In genomic region chr1:21625390-21626190, GRCh38 we compare ENCODE assay signal across 28 cellular contexts. TPM values are rescaled to one million over a fixed set of nuclear protein-coding genes. Genes with fewer than 3 reads are reported as not detected.
DNase-seq lines count a peak whose midpoint lies in the region; ATAC-seq, FAIRE-seq and TF ChIP-seq lines count a peak whose summit lies in the region.
"Had no signal": no experiment of that assay in that cellular context is flagged by ENCODE, and none has a peak within 500 bp of the region (broad histone marks: within the 10 kb centered on the region; RNA-seq: fewer than 3 reads in every experiment).

No MANE protein-coding gene starts in this region.

- DNase-seq in Jurkat, Clone E6-1 (ENCODE audit: low read depth, low spot score), result peak; percentile 98
- DNase-seq in PC-3 (no peak), HepG2 (ENCODE audit: low spot score) (no peak), thyroid gland (no peak), NCI-H146 (lab: John Stamatoyannopoulos, UW) (no peak), transverse colon (no peak)
- DNase-seq: activated CD4-positive, alpha-beta T cell treated with anti-CD3 and anti-CD28 coated beads for 1 hour; activated CD8-positive, alpha-beta T cell treated with anti-CD3 and anti-CD28 coated beads for 36 hours; activated naive CD4-positive, alpha-beta T cell treated with anti-CD3 and anti-CD28 coated beads, Interleukin-2, amount 10 ng/mL, durations not matched to agents 7 days and 5 days; COR-L47; DND-41; esophagus squamous epithelium; foreskin keratinocyte; GF-D8; heart left ventricle; HFFc6; islet precursor cell; NCI-H526; SHP77 treated with DMSO at 0.1 percent for 48 hours; stimulated activated CD4-positive, alpha-beta T cell treated with anti-CD3 and anti-CD28 coated beads, Interleukin-1b, Interleukin-23, amount 100 ng/mL, for 48 hours; stimulated activated naive CD8-positive, alpha-beta T cell treated with anti-CD3 and anti-CD28 coated beads, Interleukin-15, Interleukin-2, amounts not matched to agents 100 U/mL and 50 U/mL, for 24 hours had no signal

- CTCF ChIA-PET in PC-3 (lab: Charles Lee) (interaction anchor here (0.5 kb wide), 1 partner anchor 338 kb away, joined by 5 read pairs; no protein-coding TSS in a partner anchor), HepG2 (lab: Yijun Ruan, JAX; ENCODE audit: low intra/inter-chr PET ratio, low total read pairs) (no interaction called here)

- H3K27ac ChIP-seq in PC-3 (ENCODE audit: low read length) (peak overlapping the region; percentile 92), HepG2 (ENCODE audit: extremely low read length, insufficient read depth, low read length) (no peak overlapping the region), thyroid gland (peak overlapping the region; percentile 60 to 87 (median 72)), transverse colon (no peak overlapping the region)
- H3K27ac ChIP-seq: BLaER1 treated with 17β-estradiol and CSF1 and Interleukin-3, amounts not matched to agents 10 nM and 100 nM; foreskin keratinocyte; heart left ventricle; neural progenitor cell had no signal

- no TSS peak for BruUV-seq in PC-3 (replicated peaks; lab: Mats Ljungman, UMichigan)
- BruUV-seq in HepG2 (replicated peaks; lab: Mats Ljungman, UMichigan), result TSS peak; percentile 48

- no peaks in the 10 kb centered on the region for H3F3A ChIP-seq in PC-3 (ENCODE audit: low read length, unreplicated experiment)

- intact Hi-C loops in PC-3 (cut with micrococcal nuclease), result no loop called here
- intact Hi-C loops in HepG2 (cut with micrococcal nuclease; ENCODE audit: unreplicated experiment), result no loop called here
- intact Hi-C loops in thyroid gland (cut with DNase I), result no loop called here
- intact Hi-C loops in transverse colon (cut with DNase I; ENCODE audit: low total_unique reads), result no loop called here

- H3K4me2 ChIP-seq in PC-3 (ENCODE audit: low read length) (no peak overlapping the region), HepG2 (ENCODE audit: low read depth, low read length) (no peak overlapping the region)
- H3K4me2 ChIP-seq: BLaER1 treated with 17β-estradiol and CSF1 and Interleukin-3, amounts not matched to agents 10 nM and 100 nM; GM23338; neural progenitor cell had no signal

- WGBS in HepG2 (ENCODE audit: low lambda C conversion rate), result 88% methylated on average over 7 of the region's 13 CpGs
- WGBS in thyroid gland, 2 donors, result 78 to 79% methylated on average over 11 to 13 of the region's 13 CpGs
- WGBS in transverse colon (ENCODE audit: low coverage in 1 of 2), 2 donors, result 74% methylated on average over 13 of the region's 13 CpGs; no CpG with 5 or more reads in 1 of the 2 donors

- no peaks in the 10 kb centered on the region for H3K36me3 ChIP-seq in PC-3 (ENCODE audit: low read depth, low read length)
- H3K36me3 ChIP-seq in HepG2 (replicated peaks in 1 of 2; ENCODE audit: control insufficient read depth in 1 of 2, insufficient read depth in 2 of 2, low read length in 2 of 2), result peaks cover 10 to 17% of the 10 kb centered on the region in 2 experiments
- peaks cover 0 to 8% of the 10 kb centered on the region in 2 donors for H3K36me3 ChIP-seq in thyroid gland
- H3K36me3 ChIP-seq in transverse colon, result no peaks in the 10 kb centered on the region
- H3K36me3 ChIP-seq: adrenal gland; BLaER1 treated with 17β-estradiol and CSF1 and Interleukin-3, amounts not matched to agents 10 nM and 100 nM; esophagus squamous epithelium; heart left ventricle; neural progenitor cell had no signal

- H3K79me2 ChIP-seq in PC-3 (ENCODE audit: low read length), result no peaks in the 10 kb centered on the region
- peaks cover 11% of the 10 kb centered on the region for H3K79me2 ChIP-seq in HepG2 (ENCODE audit: insufficient read depth, low read length)

- FAIRE-seq in HepG2 (lab: Jason Lieb, UNC), result no peak

- in situ Hi-C loops in HepG2 (cut with HindIII; ENCODE audit: extremely low pct_ligation_motif_present, low pct_unique_long_range_greater_than_20kb) (no loop called here), transverse colon (cut with MboI; ENCODE audit: low pct_ligation_motif_present in 1 of 4, low pct_unique_long_range_greater_than_20kb in 1 of 4, low sequenced_read_pairs in 3 of 4) (no loop called here)

- H4K20me1 ChIP-seq in PC-3 (ENCODE audit: low read length) (no peaks in the 10 kb centered on the region), HepG2 (ENCODE audit: insufficient read depth, low read length) (peaks cover 2% of the 10 kb centered on the region; the same call in 1 of the 2 replicates)

- POLR2A ChIA-PET in PC-3 (lab: Charles Lee; ENCODE audit: unreplicated experiment) (no interaction called here), HepG2 (lab: Yijun Ruan, JAX) (no interaction called here)

- TF ChIP-seq RAD21 in HepG2 (CRISPR knock-in tag; IDR thresholded peaks at IDR 0.05), result no peak

- no peaks in the 10 kb centered on the region for H3K9me2 ChIP-seq in PC-3 (replicated peaks; ENCODE audit: low read length)

- H3K9ac ChIP-seq in PC-3 (ENCODE audit: low read length) (0 out of 2 replicates have a peak overlapping the region, but pooled peaks have one; percentile 50), HepG2 (ENCODE audit: insufficient read depth, low read depth, low read length) (no peak overlapping the region)
- H3K9ac ChIP-seq: BLaER1 treated with 17β-estradiol and CSF1 and Interleukin-3, amounts not matched to agents 10 nM and 100 nM; neural progenitor cell had no signal

- TF ChIP-seq POLR2A in HepG2 (IDR thresholded peaks at IDR 0.05; ENCODE audit: insufficient read depth in 1 of 2, low read depth in 2 of 2, low read length in 2 of 2), result no peak
- no peak for TF ChIP-seq POLR2A in thyroid gland (IDR thresholded peaks at IDR 0.05)
- no peak for TF ChIP-seq POLR2A in transverse colon (IDR thresholded peaks at IDR 0.05)

- no peak for TF ChIP-seq EP300 in HepG2 (IDR thresholded peaks at IDR 0.05; ENCODE audit: low read depth in 2 of 2, low read length in 2 of 2)
- no peak for TF ChIP-seq EP300 in HepG2 (CRISPR knock-in tag; IDR thresholded peaks at IDR 0.05; ENCODE audit: borderline replicate concordance)
- no peak for TF ChIP-seq EP300 in transverse colon (IDR thresholded peaks at IDR 0.05; ENCODE audit: low read depth)

- H3K4me1 ChIP-seq in PC-3 (ENCODE audit: insufficient read depth, low read length) (peaks cover 44% of the 10 kb centered on the region), HepG2 (ENCODE audit: insufficient read depth, low read length) (peaks cover 38% of the 10 kb centered on the region), thyroid gland (peaks cover 33 to 49% of the 10 kb centered on the region in 2 donors), transverse colon (peaks cover 0 to 10% (median 8%) of the 10 kb centered on the region in 4 donors)

- TF ChIP-seq CTCF in PC-3 (conservative IDR thresholded peaks at IDR 0.05; ENCODE audit: low read depth, low read length) (no peak), HepG2 (CRISPR knock-in tag; IDR thresholded peaks at IDR 0.05) (no peak), thyroid gland (IDR thresholded peaks at IDR 0.05) (no peak), transverse colon (IDR thresholded peaks at IDR 0.05) (no peak)

- peak overlapping the region; percentile 27 for H3K4me3 ChIP-seq in Jurkat, Clone E6-1 (ENCODE audit: low read length)
- H3K4me3 ChIP-seq in PC-3 (ENCODE audit: low read length) (no peak overlapping the region), HepG2 (replicated peaks in 1 of 3; ENCODE audit: insufficient read depth in 1 of 3, low read depth in 2 of 3, low read length in 3 of 3) (no peak overlapping the region), thyroid gland (replicated peaks in 1 of 3) (no peak overlapping the region), transverse colon (no peak overlapping the region)
- H3K4me3 ChIP-seq: adrenal gland; BLaER1 treated with 17β-estradiol and CSF1 and Interleukin-3, amounts not matched to agents 10 nM and 100 nM; esophagus squamous epithelium; GM23338; heart left ventricle; neural progenitor cell had no signal

- H2AFZ ChIP-seq in PC-3 (ENCODE audit: low read length), result no peak overlapping the region
- H2AFZ ChIP-seq in HepG2 (ENCODE audit: low read length), result no peak overlapping the region
- H2AFZ ChIP-seq: GM23338, neural progenitor cell had no signal

- no peak for ATAC-seq in PC-3
- no peak for ATAC-seq in HepG2
- no peak for ATAC-seq in GM19455 (IDR thresholded peaks at IDR 0.05; ENCODE audit: unreplicated experiment)
- ATAC-seq: activated CD8-positive, alpha-beta T cell treated with anti-CD3 and anti-CD28 coated beads for 36 hours; foreskin keratinocyte; GM23338; Panc1; right cardiac atrium; stimulated activated naive CD8-positive, alpha-beta T cell treated with anti-CD3 and anti-CD28 coated beads, Interleukin-15, Interleukin-2, amounts not matched to agents 100 U/mL and 50 U/mL, for 24 hours had no signal

- H3K9me3 ChIP-seq in PC-3 (ENCODE audit: low read length) (no peaks in the 10 kb centered on the region), HepG2 (ENCODE audit: low read length) (no peaks in the 10 kb centered on the region), thyroid gland (no peaks in the 10 kb centered on the region), transverse colon (no peaks in the 10 kb centered on the region)
- H3K9me3 ChIP-seq: adrenal gland; BLaER1 treated with 17β-estradiol and CSF1 and Interleukin-3, amounts not matched to agents 10 nM and 100 nM; esophagus squamous epithelium; heart left ventricle had no signal

- H3K27me3 ChIP-seq in PC-3 (ENCODE audit: low read length) (no peaks in the 10 kb centered on the region), HepG2 (ENCODE audit: control insufficient read depth in 1 of 2, insufficient read depth in 2 of 2, low read length in 2 of 2) (no peaks in the 10 kb centered on the region; a peak in 1 of 5 replicates), thyroid gland (no peaks in the 10 kb centered on the region), transverse colon (peaks cover 17% of the 10 kb centered on the region)
- H3K27me3 ChIP-seq: adrenal gland; BLaER1 treated with 17β-estradiol and CSF1 and Interleukin-3, amounts not matched to agents 10 nM and 100 nM had no signal

RNA-seq across cellular contexts. Expression of gene RAP1GAP, which starts 43.6 kb away (rescaled TPM):
- 14.9 TPM for polyA plus RNA-seq in Jurkat, Clone E6-1 (2012; ENCODE audit: insufficient read depth, insufficient read length)
- total RNA-seq in PC-3 (2014; rRNA removed) (12.1 and 12.3 TPM in 2 replicates), HepG2 (2016; rRNA removed; fragmentation: Illumina TruSeq; extraction: Trizol) (9.7 and 11.9 TPM in 2 replicates), thyroid gland (100 to 1,000 TPM; 256 to 588 (median 506) TPM), transverse colon (10 to 100 TPM; 14.1 to 37.4 (median 28.8) TPM)
- 3.8 and 5.0 TPM in 2 replicates for total RNA-seq in HepG2 (2016; cell fraction: cytosol; rRNA removed; fragmentation: Illumina TruSeq; extraction: Trizol; ENCODE audit: low read depth)
- 7.8 and 12.1 TPM in 2 replicates for total RNA-seq in HepG2 (2016; cell fraction: insoluble cytoplasmic fraction; rRNA removed; fragmentation: Illumina TruSeq; extraction: Trizol)
- 9.5 and 11.5 TPM in 2 replicates for total RNA-seq in HepG2 (2016; cell fraction: membrane; rRNA removed; fragmentation: Illumina TruSeq; extraction: Trizol)
- total RNA-seq in HepG2 (2016; cell fraction: nucleus; rRNA removed; fragmentation: Illumina TruSeq; extraction: Trizol), result 13.6 and 14.7 TPM in 2 replicates
- 37.5 and 46.1 TPM in 2 replicates for polyA plus RNA-seq in HepG2 (2011; rRNA removed)
- polyA plus RNA-seq in HepG2 (2011; cell fraction: cytosol; rRNA removed), result 21.6 and 24.9 TPM in 2 replicates
- polyA plus RNA-seq in HepG2 (2011; cell fraction: nucleus; rRNA removed), result 114 and 133 TPM in 2 replicates
- 22.0 and 27.8 TPM in 2 replicates for polyA plus RNA-seq in HepG2 (2012)
- 5.3 and 7.0 TPM in 2 replicates for polyA plus RNA-seq in HepG2 (2016; cell fraction: cytosol; fragmentation: Illumina TruSeq; extraction: Trizol; ENCODE audit: low read depth)
- polyA plus RNA-seq in HepG2 (2016; cell fraction: insoluble cytoplasmic fraction; fragmentation: Illumina TruSeq; extraction: Trizol; ENCODE audit: low read depth), result 17.1 and 23.0 TPM in 2 replicates
- polyA plus RNA-seq in HepG2 (2016; cell fraction: membrane; fragmentation: Illumina TruSeq; extraction: Trizol; ENCODE audit: low read depth), result 14.4 and 18.4 TPM in 2 replicates
- polyA plus RNA-seq in HepG2 (2016; cell fraction: nucleus; fragmentation: Illumina TruSeq; extraction: Trizol; ENCODE audit: insufficient read depth, low read depth), result 58.0 and 62.8 TPM in 2 replicates
- 18.4 and 45.8 TPM in 2 replicates for polyA minus RNA-seq in HepG2 (2011; rRNA and poly(A)+ RNA removed; ENCODE audit: low replicate concordance)
- polyA minus RNA-seq in HepG2 (2011; cell fraction: cytosol; rRNA and poly(A)+ RNA removed), result 12.8 and 14.1 TPM in 2 replicates
- polyA minus RNA-seq in HepG2 (2011; cell fraction: nucleus; rRNA and poly(A)+ RNA removed), result 20.8 and 23.4 TPM in 2 replicates

Comparison
In these comparisons a context has a peak if more than half of its experiments do, and no peak if none do; other contexts are left out.
1. H3K27ac ChIP-seq: peak in PC-3 (single experiment) and thyroid gland (3 of 3); none in HepG2 (single experiment) and transverse colon (0 of 4).
2. RNA of gene RAP1GAP, which starts 43.6 kb away (total RNA-seq): 256 to 588 TPM in thyroid gland; 14.1 to 37.4 TPM in transverse colon, 12.1 to 12.3 TPM in PC-3 and 3.8 to 14.7 TPM in HepG2; every median in the first group is over 4 times any median in the second.